ENCODE assay signal across 21 cellular contexts in genomic region chr13:112473818-112474217, GRCh38.
DNase-seq lines count a peak whose midpoint lies in the region; ATAC-seq, FAIRE-seq and TF ChIP-seq lines count a peak whose summit lies in the region.
"Had no signal": no experiment of that assay in that cellular context is flagged by ENCODE, and none has a peak within 500 bp of the region (broad histone marks: within the 10 kb centered on the region; RNA-seq: fewer than 3 reads in every experiment).

No MANE protein-coding gene starts in this region.

- no peaks in the 10 kb centered on the region for H3K27me3 Mint-ChIP-seq in endodermal cell (ENCODE audit: insufficient read depth)
- H3K27me3 Mint-ChIP-seq: B cell; CD4-positive, alpha-beta memory T cell had no signal

- no peak overlapping the region for H2BK120ac ChIP-seq in trophoblast cell (ENCODE audit: insufficient read depth, low read length, poor library complexity)

- intact Hi-C loops in HepG2 (cut with micrococcal nuclease; ENCODE audit: unreplicated experiment) (no loop called here), heart left ventricle (cut with DNase I) (no loop called here)

- H3K4ac ChIP-seq in trophoblast cell (ENCODE audit: low read depth, low read length): no peak overlapping the region

- in situ Hi-C loops in HepG2 (cut with HindIII; ENCODE audit: extremely low pct_ligation_motif_present, low pct_unique_long_range_greater_than_20kb): no loop called here

- no peak overlapping the region for H3K4me2 ChIP-seq in HepG2 (ENCODE audit: low read depth, low read length)
- no peak overlapping the region for H3K4me2 ChIP-seq in trophoblast cell (ENCODE audit: low read length)
- H3K4me2 ChIP-seq: BLaER1 had no signal

- H2AK5ac ChIP-seq in trophoblast cell (ENCODE audit: low read length): no peak overlapping the region

- H3K18ac ChIP-seq in trophoblast cell (ENCODE audit: low read length): no peak overlapping the region

- TF ChIP-seq CTCF in liver (IDR thresholded peaks at IDR 0.05; ENCODE audit: low read depth, low read length, missing input control) (peak; percentile 50), HepG2 (CRISPR knock-in tag; IDR thresholded peaks at IDR 0.05) (no peak), endodermal cell (conservative IDR thresholded peaks at IDR 0.05) (peak; percentile 19), heart left ventricle (IDR thresholded peaks at IDR 0.05) (no peak)

- H2BK12ac ChIP-seq in trophoblast cell (ENCODE audit: low read length): no peak overlapping the region

- no peak overlapping the region for H2BK5ac ChIP-seq in trophoblast cell (ENCODE audit: low read depth, low read length, poor library complexity)

- no peak overlapping the region for H2AFZ ChIP-seq in HepG2 (ENCODE audit: low read length)
- no peak overlapping the region for H2AFZ ChIP-seq in trophoblast cell (ENCODE audit: insufficient read depth, low read length, poor library complexity)

- TF ChIP-seq POLR2A in HepG2 (IDR thresholded peaks at IDR 0.05; ENCODE audit: insufficient read depth in 1 of 2, low read depth in 2 of 2, low read length in 2 of 2) (no peak), heart left ventricle (IDR thresholded peaks at IDR 0.05) (no peak)

- H3K27ac ChIP-seq in liver (ENCODE audit: low read depth in 1 of 2, low read length in 2 of 2): peak overlapping the region; percentile 17 to 59
- no peak overlapping the region for H3K27ac ChIP-seq in HepG2 (ENCODE audit: extremely low read length, insufficient read depth, low read length)
- H3K27ac ChIP-seq in endodermal cell (ENCODE audit: low read depth, low read length): no peak overlapping the region
- no peak overlapping the region for H3K27ac ChIP-seq in trophoblast cell (ENCODE audit: low read depth, low read length)
- no peak overlapping the region for H3K27ac ChIP-seq in heart left ventricle
- H3K27ac ChIP-seq: 22Rv1, BLaER1 had no signal

- TF ChIP-seq RAD21 in liver (IDR thresholded peaks at IDR 0.05): peak in 1 of 2 donors; percentile 48
- no peak for TF ChIP-seq RAD21 in HepG2 (CRISPR knock-in tag; IDR thresholded peaks at IDR 0.05)

- H4K8ac ChIP-seq in trophoblast cell (ENCODE audit: low read depth, low read length): no peak overlapping the region

- WGBS in liver: 52% methylated on average over 5 of the region's 5 CpGs
- 86% methylated on average over 5 of the region's 5 CpGs for WGBS in HepG2 (ENCODE audit: low lambda C conversion rate)
- 96 to 98% methylated on average over 3 to 5 of the region's 5 CpGs for WGBS in endodermal cell (ENCODE audit: insufficient coverage in 1 of 2, insufficient read length in 1 of 2), 2 experiments
- no CpG with 5 or more reads among the region's 5 CpGs for WGBS in trophoblast cell (ENCODE audit: extremely low coverage, insufficient coverage, insufficient read length)
- 81 to 92% (median 90%) methylated on average over 5 of the region's 5 CpGs for WGBS in heart left ventricle, 4 donors

- peaks cover 2% of the 10 kb centered on the region for H3K9me3 Mint-ChIP-seq in endodermal cell

- no peaks in the 10 kb centered on the region for H3K36me3 ChIP-seq in liver (ENCODE audit: control insufficient read depth in 4 of 4, insufficient read depth in 3 of 4, low read depth in 1 of 4, low read length in 3 of 4)
- H3K36me3 ChIP-seq in HepG2 (replicated peaks in 1 of 2; ENCODE audit: control insufficient read depth in 1 of 2, insufficient read depth in 2 of 2, low read length in 2 of 2): no peaks in the 10 kb centered on the region
- no peaks in the 10 kb centered on the region for H3K36me3 ChIP-seq in endodermal cell (ENCODE audit: control insufficient read depth, insufficient read depth, low read length)
- H3K36me3 ChIP-seq in trophoblast cell (ENCODE audit: control insufficient read depth in 1 of 2, insufficient read depth in 2 of 2, low read length in 2 of 2): no peaks in the 10 kb centered on the region
- no peaks in the 10 kb centered on the region for H3K36me3 ChIP-seq in heart left ventricle
- H3K36me3 ChIP-seq: BLaER1, HAP-1 had no signal

- H3K27me3 ChIP-seq in liver (ENCODE audit: control insufficient read depth in 4 of 4, insufficient read depth in 4 of 4, low read length in 3 of 4): no peaks in the 10 kb centered on the region
- H3K27me3 ChIP-seq in HepG2 (ENCODE audit: control insufficient read depth in 1 of 2, insufficient read depth in 2 of 2, low read length in 2 of 2): peaks cover 0 to 7% of the 10 kb centered on the region in 2 experiments; a peak in 1 of 5 replicates
- H3K27me3 ChIP-seq in endodermal cell (ENCODE audit: control insufficient read depth, insufficient read depth, low read length, poor library complexity, severe bottlenecking): no peaks in the 10 kb centered on the region
- H3K27me3 ChIP-seq in trophoblast cell (ENCODE audit: insufficient read depth, low read length): no peaks in the 10 kb centered on the region
- H3K27me3 ChIP-seq in heart left ventricle: no peaks in the 10 kb centered on the region
- H3K27me3 ChIP-seq: BLaER1 had no signal

- H3K9me3 ChIP-seq in liver (ENCODE audit: control insufficient read depth in 4 of 4, low read length in 3 of 4): no peaks in the 10 kb centered on the region
- no peaks in the 10 kb centered on the region for H3K9me3 ChIP-seq in HepG2 (ENCODE audit: low read length)
- no peaks in the 10 kb centered on the region for H3K9me3 ChIP-seq in endodermal cell (ENCODE audit: control insufficient read depth, low read length)
- peaks cover 2% of the 10 kb centered on the region for H3K9me3 ChIP-seq in trophoblast cell (ENCODE audit: insufficient read depth, low read depth, low read length)
- H3K9me3 ChIP-seq in heart left ventricle: peaks cover 0 to 11% (median 0%) of the 10 kb centered on the region in 12 donors
- H3K9me3 ChIP-seq: HAP-1 had no signal

- H4K12ac ChIP-seq in trophoblast cell (ENCODE audit: low read depth, low read length): no peak overlapping the region

- BruUV-seq in HepG2 (replicated peaks; lab: Mats Ljungman, UMichigan): no TSS peak

- POLR2A ChIA-PET in HepG2 (lab: Yijun Ruan, JAX): no interaction called here

- no peak for DNase-seq in HepG2 (ENCODE audit: low spot score)
- DNase-seq in endodermal cell: no peak
- DNase-seq in trophoblast cell: no peak
- no peak for DNase-seq in activated CD4-positive, alpha-beta T cell treated with anti-CD3 and anti-CD28 coated beads, Interleukin-2, amount 50 U/mL, for 48 hours
- no peak for DNase-seq in heart left ventricle
- DNase-seq: Calu3; CD4-positive, alpha-beta memory T cell; COR-L47; DMS53; DMS79 treated with DMSO at 0.1 percent for 48 hours; GF-D8; GOT3 had no signal

- H3K79me1 ChIP-seq in trophoblast cell (ENCODE audit: low read length): no peaks in the 10 kb centered on the region

- H3K9ac ChIP-seq in liver (ENCODE audit: low read depth in 1 of 2, low read length in 2 of 2) (no peak overlapping the region), HepG2 (ENCODE audit: insufficient read depth, low read depth, low read length) (no peak overlapping the region), endodermal cell (ENCODE audit: extremely low read depth, low read length, poor library complexity, severe bottlenecking) (no peak overlapping the region), trophoblast cell (ENCODE audit: low read length) (peak overlapping the region; percentile 72)
- H3K9ac ChIP-seq: BLaER1 had no signal

- FAIRE-seq in HepG2 (lab: Jason Lieb, UNC): no peak
- FAIRE-seq: A204.1, GM12891, GM18507 had no signal

- ATAC-seq in HepG2 (no peak), HG03045 (IDR thresholded peaks at IDR 0.05; ENCODE audit: unreplicated experiment) (no peak), heart left ventricle (no peak)

- H3K4me3 Mint-ChIP-seq in endodermal cell: no peak overlapping the region
- H3K4me3 Mint-ChIP-seq: B cell; CD4-positive, alpha-beta memory T cell had no signal

- no peak overlapping the region for H4K91ac ChIP-seq in trophoblast cell (ENCODE audit: low read depth, low read length)

- H3K4me1 ChIP-seq in liver (ENCODE audit: control insufficient read depth in 4 of 4, insufficient read depth in 4 of 4, low read length in 3 of 4) (peaks cover 2 to 21% (median 12%) of the 10 kb centered on the region in 4 donors), HepG2 (ENCODE audit: insufficient read depth, low read length) (peaks cover 8% of the 10 kb centered on the region), endodermal cell (ENCODE audit: control insufficient read depth, insufficient read depth, low read length) (no peaks in the 10 kb centered on the region), trophoblast cell (ENCODE audit: control insufficient read depth in 1 of 2, insufficient read depth in 2 of 2, low read length in 2 of 2) (no peaks in the 10 kb centered on the region), heart left ventricle (no peaks in the 10 kb centered on the region)
- H3K4me1 ChIP-seq: HAP-1 had no signal

- H3K4me3 ChIP-seq in liver (ENCODE audit: low read depth in 1 of 3, low read length in 3 of 3): no peak overlapping the region
- no peak overlapping the region for H3K4me3 ChIP-seq in HepG2 (replicated peaks in 1 of 3; ENCODE audit: insufficient read depth in 1 of 3, low read depth in 2 of 3, low read length in 3 of 3)
- no peak overlapping the region for H3K4me3 ChIP-seq in endodermal cell (ENCODE audit: low read length)
- no peak overlapping the region for H3K4me3 ChIP-seq in trophoblast cell (ENCODE audit: low read depth, low read length)
- H3K4me3 ChIP-seq in heart left ventricle: no peak overlapping the region
- H3K4me3 ChIP-seq: BLaER1, HAP-1 had no signal

- H3K4me1 Mint-ChIP-seq in endodermal cell: no peaks in the 10 kb centered on the region
- H3K4me1 Mint-ChIP-seq: B cell; CD4-positive, alpha-beta memory T cell had no signal

- H3K23ac ChIP-seq in trophoblast cell (ENCODE audit: low read length): no peak overlapping the region

- no peaks in the 10 kb centered on the region for H3K36me3 Mint-ChIP-seq in endodermal cell (ENCODE audit: low read depth)

- no peak overlapping the region for H3K14ac ChIP-seq in trophoblast cell (ENCODE audit: low read length)

- H4K20me1 ChIP-seq in HepG2 (ENCODE audit: insufficient read depth, low read length): no peaks in the 10 kb centered on the region
- H4K20me1 ChIP-seq: BLaER1 had no signal

- CTCF ChIA-PET in HepG2 (lab: Yijun Ruan, JAX; ENCODE audit: low intra/inter-chr PET ratio, low total read pairs): no interaction called here

- TF ChIP-seq EP300 in HepG2 (IDR thresholded peaks at IDR 0.05; ENCODE audit: low read depth in 2 of 2, low read length in 2 of 2) (no peak), HepG2 (CRISPR knock-in tag; IDR thresholded peaks at IDR 0.05; ENCODE audit: borderline replicate concordance) (no peak)

- no peaks in the 10 kb centered on the region for H3K79me2 ChIP-seq in HepG2 (ENCODE audit: insufficient read depth, low read length)
- no peaks in the 10 kb centered on the region for H3K79me2 ChIP-seq in trophoblast cell (ENCODE audit: control insufficient read depth, insufficient read depth, low read length, poor library complexity)

- H3K27ac Mint-ChIP-seq in endodermal cell: no peak overlapping the region
- H3K27ac Mint-ChIP-seq: B cell; CD4-positive, alpha-beta memory T cell had no signal

TF ChIP-seq in liver, 16 proteins besides CTCF, POLR2A, EP300 and RAD21 (continues in another document):
- TF ChIP-seq RXRA (IDR thresholded peaks at IDR 0.05): peak in 1 of 2 donors; percentile 71
- peak; percentile 34 for TF ChIP-seq YY1 (IDR thresholded peaks at IDR 0.05)
- no peak for TF ChIP-seq SP1 (IDR thresholded peaks at IDR 0.05)

Comparison
In these comparisons a context has a peak if more than half of its experiments do, and no peak if none do; other contexts are left out.
1. H3K27ac ChIP-seq: peak in liver (2 of 2); none in HepG2 (single experiment), endodermal cell (single experiment), trophoblast cell (single experiment) and heart left ventricle (0 of 12).
2. CTCF ChIP-seq: peak in liver (single experiment) and endodermal cell (single experiment); none in HepG2 (single experiment) and heart left ventricle (0 of 12).